ENCODE assay signal across 8 cellular contexts in genomic region chr1:208093754-208094719, GRCh38.
DNase-seq lines count a peak whose midpoint lies in the region; ATAC-seq, FAIRE-seq and TF ChIP-seq lines count a peak whose summit lies in the region.

No MANE protein-coding gene starts in this region.

- peak overlapping the region; percentile 67 for H3K27ac ChIP-seq in brain microvascular endothelial cell

- peak; percentile 62 for TF ChIP-seq RAD21 in Ishikawa (IDR thresholded peaks at IDR 0.05; ENCODE audit: low read depth)

- DNase-seq in 8988T (peak; percentile 55), GM12891 (ENCODE audit: insufficient read length, low spot score) (peak; percentile 41), T-helper 2 cell (peak in 3 of 5 experiments; percentile 7 to 39 (median 24)), brain microvascular endothelial cell (peak; percentile 64), kidney epithelial cell (ENCODE audit: low read depth) (no peak)
- DNase-seq in stimulated activated CD4-positive, alpha-beta T cell treated with anti-CD3 and anti-CD28 coated beads, TNF-alpha, amount 100 ng/mL, for 24 hours (ENCODE audit: low read depth in 3 of 3) = peak; percentile 19 to 62 (median 34)

- TF ChIP-seq CTCF in brain microvascular endothelial cell (IDR thresholded peaks at IDR 0.05; ENCODE audit: low read depth, low read length, missing control alignments) (peak; percentile 91), kidney epithelial cell (IDR thresholded peaks at IDR 0.05; ENCODE audit: insufficient read depth, low read length, poor library complexity, severe bottlenecking) (peak; percentile 91)

- no peak for TF ChIP-seq POLR2A in GM12891 (IDR thresholded peaks at IDR 0.05; ENCODE audit: low read depth, low read length)

- H3K36me3 ChIP-seq in brain microvascular endothelial cell (replicated peaks) (peaks cover 14% of the 10 kb centered on the region), kidney epithelial cell (ENCODE audit: control insufficient read depth, insufficient read depth, low read length) (no peaks in the 10 kb centered on the region)

- no peaks in the 10 kb centered on the region for H3K27me3 ChIP-seq in brain microvascular endothelial cell (replicated peaks)
- H3K27me3 ChIP-seq in kidney epithelial cell (ENCODE audit: control insufficient read depth, insufficient read depth, low read length) = no peaks in the 10 kb centered on the region

- in situ Hi-C loops in brain microvascular endothelial cell (cut with HindIII; ENCODE audit: low pct_ligation_motif_present, low sequenced_read_pairs) = no loop called here

- H3K4me3 ChIP-seq in brain microvascular endothelial cell (ENCODE audit: low read depth, low read length) (no peak overlapping the region), kidney epithelial cell (ENCODE audit: low read depth, low read length) (no peak overlapping the region)

- FAIRE-seq in GM12891 (lab: Jason Lieb, UNC) = peak; percentile 75

- ATAC-seq in HG03097 (IDR thresholded peaks at IDR 0.05; ENCODE audit: low FRiP score, unreplicated experiment) = no peak

- TF ChIP-seq EP300 in Ishikawa (IDR thresholded peaks at IDR 0.05; ENCODE audit: borderline replicate concordance) = no peak

TF ChIP-seq in GM12891, 5 proteins besides CTCF, POLR2A, EP300 and RAD21:
- TF ChIP-seq SPI1 (IDR thresholded peaks at IDR 0.05; ENCODE audit: low read depth, low read length) = no peak
- no peak for TF ChIP-seq POU2F2 (IDR thresholded peaks at IDR 0.05; ENCODE audit: low read depth, low read length)
- no peak for TF ChIP-seq POLR2AphosphoS5 (IDR thresholded peaks at IDR 0.05; ENCODE audit: low read depth, low read length)
- no peak for TF ChIP-seq PAX5 (IDR thresholded peaks at IDR 0.05; ENCODE audit: insufficient read depth, low read length, severe bottlenecking)
- no peak for TF ChIP-seq TAF1 (IDR thresholded peaks at IDR 0.05; ENCODE audit: low read depth, low read length)

TF ChIP-seq in Ishikawa, 13 proteins besides CTCF, POLR2A, EP300 and RAD21:
- no peak for TF ChIP-seq TCF12 (IDR thresholded peaks at IDR 0.05; ENCODE audit: low read depth)
- TF ChIP-seq CEBPB (IDR thresholded peaks at IDR 0.05) = 0 out of 2 replicates have a peak, but pooled peaks have one; percentile 8
